Comparison of ENCODE assay signal across 19 cellular contexts in the genomic region with DNA sequence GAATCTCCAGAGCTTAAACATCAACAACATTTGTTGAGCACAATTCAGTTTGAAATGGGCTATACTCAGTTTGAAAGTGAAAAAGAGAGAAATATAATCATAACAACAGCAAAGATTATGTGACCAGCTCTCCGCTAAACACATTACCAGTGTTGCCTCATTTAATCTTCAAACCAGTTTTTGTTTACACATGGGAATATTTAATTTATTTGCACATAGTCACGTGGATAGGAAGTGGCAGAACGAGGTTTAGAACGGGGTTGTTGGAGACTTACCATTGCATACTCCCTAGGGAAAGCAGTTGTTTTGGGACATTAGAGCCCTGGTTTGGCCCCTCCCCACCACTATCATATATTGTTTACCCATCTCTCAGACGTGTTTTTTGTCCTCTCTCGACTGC.
DNase-seq lines count a peak whose midpoint lies in the region; ATAC-seq lines count a peak whose summit lies in the region.
"Had no signal": no experiment of that assay in that cellular context is flagged by ENCODE, and none has a peak within 500 bp of the region (broad histone marks: within the 10 kb centered on the region; RNA-seq: fewer than 3 reads in every experiment).

No MANE protein-coding gene starts in this region.

- DNase-seq in COLO668 (lab: John Stamatoyannopoulos, UW; ENCODE audit: unreplicated experiment), result peak; percentile 1
- peak; percentile 24 for DNase-seq in H4 (ENCODE audit: low spot score)
- DNase-seq in NCI-H510A (lab: John Stamatoyannopoulos, UW), result peak; percentile 11
- DNase-seq in left colon, result no peak
- DNase-seq in COLO829 (ENCODE audit: low spot score), result no peak
- DNase-seq in GM19238 (ENCODE audit: insufficient read length, low spot score), result no peak
- DNase-seq in NCI-H524 treated with DMSO at 0.1 percent for 48 hours (lab: John Stamatoyannopoulos, UW), result no peak
- DNase-seq: activated B cell treated with CpG ODN at 0.5 μM for 24 hours; activated CD4-positive, alpha-beta memory T cell treated with anti-CD3 and anti-CD28 coated beads, Interleukin-2, amount 10 ng/mL, durations not matched to agents 7 days and 5 days; activated naive CD4-positive, alpha-beta T cell treated with Interleukin-2 at 50 U/mL for 16 hours; caudate nucleus; dermis blood vessel endothelial cell; IMR-90; mesendoderm; naive thymus-derived CD4-positive, alpha-beta T cell; NCI-H2029; stimulated activated CD4-positive, alpha-beta T cell treated with anti-CD3 and anti-CD28 coated beads, Interleukin-12 subunit alpha, Interleukin-12 subunit beta, amount 100 ng/mL, for 4 hours had no signal

- ATAC-seq in left colon (peak; percentile 28), HG02763 (IDR thresholded peaks at IDR 0.05; ENCODE audit: unreplicated experiment) (no peak)
- ATAC-seq: naive thymus-derived CD4-positive, alpha-beta T cell; Panc1 had no signal

- intact Hi-C loops in left colon (cut with DNase I, micrococcal nuclease), result no loop called here

Comparison
In these comparisons a context has a peak if more than half of its experiments do, and no peak if none do; other contexts are left out.
1. DNase-seq: peak in COLO668 (single experiment), H4 (single experiment) and NCI-H510A (single experiment); none in left colon (0 of 2), COLO829 (single experiment), GM19238 (single experiment) and NCI-H524 treated with DMSO at 0.1 percent for 48 hours (single experiment).